25 cellular contexts compared by ENCODE assay signal in the genomic region with DNA sequence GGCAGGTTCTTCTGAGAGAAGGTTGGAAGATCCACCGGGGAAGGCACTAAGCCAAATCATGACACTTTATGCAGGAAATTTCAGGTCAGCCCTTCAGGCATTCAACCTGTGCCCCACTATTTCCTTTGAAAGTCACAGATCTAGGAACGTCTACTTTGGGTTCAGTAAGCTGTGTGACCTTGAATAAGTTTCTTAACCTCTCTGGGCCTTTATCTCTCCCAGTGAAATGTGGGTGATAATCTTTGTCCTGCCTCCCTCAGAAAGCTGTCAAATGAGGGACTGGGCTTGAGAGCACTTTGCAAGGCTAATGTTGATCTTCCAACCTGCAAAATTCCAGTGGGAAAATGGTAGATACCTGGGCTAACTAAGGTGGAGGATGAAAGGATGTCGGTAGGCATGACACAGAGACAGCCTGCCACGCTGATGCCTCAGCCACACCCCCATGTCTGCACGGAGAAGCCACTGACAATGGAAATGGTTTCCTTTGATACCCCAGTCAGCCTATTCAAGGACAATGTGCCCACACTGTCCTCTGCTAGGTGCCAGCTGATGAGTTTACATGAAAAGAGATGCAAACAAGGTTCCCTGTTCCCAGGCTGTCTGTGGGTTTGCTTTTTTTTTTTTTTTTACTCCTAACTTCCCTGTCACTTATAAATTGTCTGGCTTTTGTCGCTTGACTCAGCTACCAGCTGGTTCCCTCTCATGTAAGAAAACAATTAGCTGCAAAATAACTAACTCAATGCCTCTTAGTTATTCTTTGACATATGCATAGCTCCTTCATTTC. TPM values are rescaled to one million over a fixed set of nuclear protein-coding genes. Genes with fewer than 3 reads are reported as not detected.
DNase-seq lines count a peak whose midpoint lies in the region; ATAC-seq, FAIRE-seq and TF ChIP-seq lines count a peak whose summit lies in the region.
"Had no signal": no experiment of that assay in that cellular context is flagged by ENCODE, and none has a peak within 500 bp of the region (broad histone marks: within the 10 kb centered on the region; RNA-seq: fewer than 3 reads in every experiment).

No MANE protein-coding gene starts in this region.

- H2BK12ac ChIP-seq in H1 (ENCODE audit: low read depth, low read length): no peak overlapping the region

- 48% methylated on average over 6 of the region's 6 CpGs; no CpG with 5 or more reads in 1 of the 2 experiments for WGBS in H1 (ENCODE audit: extremely low coverage in 1 of 2, insufficient coverage in 1 of 2, insufficient read length in 1 of 2, insufficient replicate concordance in 2 of 2, low coverage in 1 of 2, low lambda C conversion rate in 2 of 2, missing lambda C conversion rate in 1 of 2), 2 experiments
- 66 to 70% methylated on average over 6 of the region's 6 CpGs for WGBS in aorta, 2 donors

- TF ChIP-seq EP300 in H1 (IDR thresholded peaks at IDR 0.05; ENCODE audit: borderline replicate concordance in 1 of 2, low read depth in 2 of 2, low read length in 2 of 2): no peak

- H3K18ac ChIP-seq in H1 (ENCODE audit: extremely low read depth, low read length): no peak overlapping the region

- 0 out of 2 replicates have a peak overlapping the region, but pooled peaks have one; percentile 18 for H2BK15ac ChIP-seq in H1 (ENCODE audit: low read length)

- H3K23me2 ChIP-seq in H1 (ENCODE audit: low read depth, low read length): no peaks in the 10 kb centered on the region

- CTCF ChIA-PET in H1 (lab: Charles Lee; ENCODE audit: partially characterized antibody): interaction anchor here (1.5 to 4.2 kb wide), 4 partner anchors 11 to 33 kb away, joined by 4 to 14 read pairs (median 8); no protein-coding TSS in a partner anchor

- H3K27ac ChIP-seq in DND-41 (ENCODE audit: low read length) (no peak overlapping the region), H1 (ENCODE audit: low read depth, low read length) (no peak overlapping the region), aorta (ENCODE audit: low read depth in 1 of 2, low read length in 2 of 2) (no peak overlapping the region)
- H3K27ac ChIP-seq: body of pancreas, sigmoid colon, upper lobe of left lung had no signal

- no peak overlapping the region for H3K9ac ChIP-seq in DND-41 (ENCODE audit: low read depth, low read length)
- H3K9ac ChIP-seq in H1 (replicated peaks in 1 of 4; ENCODE audit: extremely low read depth in 1 of 4, low read depth in 3 of 4, low read length in 3 of 4): no peak overlapping the region

- H3K14ac ChIP-seq in H1 (ENCODE audit: insufficient read length): no peak overlapping the region

- no peak overlapping the region for H4K8ac ChIP-seq in H1 (ENCODE audit: extremely low read depth, insufficient read depth, low read length)

- H3K9me3 ChIP-seq in DND-41 (ENCODE audit: insufficient read depth, low read length, severe bottlenecking) (no peaks in the 10 kb centered on the region), H1 (ENCODE audit: insufficient read depth in 2 of 2, low read depth in 1 of 2, low read length in 1 of 2) (no peaks in the 10 kb centered on the region), aorta (ENCODE audit: control insufficient read depth, low read length) (no peaks in the 10 kb centered on the region)
- H3K9me3 ChIP-seq: body of pancreas, sigmoid colon, upper lobe of left lung had no signal

- FAIRE-seq in H1 (lab: Jason Lieb, UNC): peak; percentile 24
- FAIRE-seq: keratinocyte had no signal

- no peak overlapping the region for H3K56ac ChIP-seq in H1 (replicated peaks; ENCODE audit: insufficient read length, low read depth, low read length)

- no peak overlapping the region for H4K91ac ChIP-seq in H1 (replicated peaks; ENCODE audit: insufficient read length, low read length)

- no peak overlapping the region for H3K4ac ChIP-seq in H1 (replicated peaks; ENCODE audit: insufficient read length, low read depth, low read length)

- H2BK120ac ChIP-seq in H1 (replicated peaks; ENCODE audit: low read depth, low read length): no peak overlapping the region

- H3K36me3 ChIP-seq in DND-41 (ENCODE audit: insufficient read depth, low read length) (no peaks in the 10 kb centered on the region), H1 (ENCODE audit: control insufficient read depth in 2 of 4, insufficient read depth in 4 of 4, low read length in 3 of 4) (no peaks in the 10 kb centered on the region), aorta (ENCODE audit: control insufficient read depth in 1 of 2, insufficient read depth in 2 of 2, low read length in 1 of 2) (no peaks in the 10 kb centered on the region)
- H3K36me3 ChIP-seq: sigmoid colon, upper lobe of left lung had no signal

- no peak overlapping the region for H2BK20ac ChIP-seq in H1 (ENCODE audit: low read length)

- H3K4me3 ChIP-seq in DND-41 (ENCODE audit: low read depth in 1 of 2, low read length in 2 of 2): no peak overlapping the region
- no peak overlapping the region for H3K4me3 ChIP-seq in H1 (ENCODE audit: extremely low read depth in 1 of 4, insufficient read depth in 2 of 4, low read depth in 3 of 4, low read length in 4 of 4)
- H3K4me3 ChIP-seq in aorta (ENCODE audit: low read length in 2 of 2): no peak overlapping the region
- H3K4me3 ChIP-seq: body of pancreas, sigmoid colon, upper lobe of left lung had no signal

- H3K79me2 ChIP-seq in DND-41 (ENCODE audit: insufficient read depth, low read length): no peaks in the 10 kb centered on the region
- H3K79me2 ChIP-seq in H1 (ENCODE audit: control insufficient read depth in 1 of 2, insufficient read depth in 2 of 2, low read length in 2 of 2): no peaks in the 10 kb centered on the region

- TF ChIP-seq CTCF in DND-41 (IDR thresholded peaks at IDR 0.05; ENCODE audit: borderline replicate concordance, extremely low read depth, low read length, poor library complexity, severe bottlenecking) (no peak), H1 (IDR thresholded peaks at IDR 0.05; ENCODE audit: control extremely low read depth in 1 of 3, insufficient read depth in 1 of 3, low read depth in 1 of 3, low read length in 3 of 3) (no peak)

- TF ChIP-seq RAD21 in H1 (IDR thresholded peaks at IDR 0.05 in 1 of 2, conservative IDR thresholded peaks at IDR 0.05 in 1 of 2; ENCODE audit: low read depth in 2 of 2, low read length in 2 of 2): no peak

- TF ChIP-seq POLR2A in H1 (IDR thresholded peaks at IDR 0.05; ENCODE audit: control extremely low read depth in 1 of 2, low read depth in 2 of 2, low read length in 2 of 2): no peak

- POLR2A ChIA-PET in H1 (lab: Charles Lee; ENCODE audit: partially characterized antibody): no interaction called here

- intact Hi-C loops in aorta (cut with DNase I): no loop called here

- no peak overlapping the region for H2BK5ac ChIP-seq in H1 (ENCODE audit: low read depth, low read length)

- H3K23ac ChIP-seq in H1 (ENCODE audit: insufficient read length): no peak overlapping the region

- H2AK5ac ChIP-seq in H1 (ENCODE audit: low read depth, low read length): no peak overlapping the region

- no peaks in the 10 kb centered on the region for H3K4me1 ChIP-seq in DND-41 (ENCODE audit: insufficient read depth, low read length)
- H3K4me1 ChIP-seq in H1 (replicated peaks in 1 of 4; ENCODE audit: control insufficient read depth in 3 of 4, insufficient read depth in 4 of 4, low read length in 3 of 4): peaks cover 0 to 16% (median 5%) of the 10 kb centered on the region in 4 experiments; a peak in 5 of 7 replicates
- H3K4me1 ChIP-seq in aorta (ENCODE audit: control insufficient read depth in 1 of 2, insufficient read depth in 2 of 2, low read length in 2 of 2): no peaks in the 10 kb centered on the region
- H3K4me1 ChIP-seq: body of pancreas, sigmoid colon, upper lobe of left lung had no signal

- H3K4me2 ChIP-seq in DND-41 (ENCODE audit: insufficient read depth, low read length) (no peak overlapping the region), H1 (ENCODE audit: insufficient read depth in 1 of 2, low read depth in 2 of 2, low read length in 2 of 2) (0 out of 4 replicates have a peak overlapping the region, but pooled peaks of 1 of the 2 experiments have one; percentile 39)

- H4K20me1 ChIP-seq in DND-41 (ENCODE audit: insufficient read depth, low read length) (peaks cover 6% of the 10 kb centered on the region; the same call in 1 of the 2 replicates), H1 (replicated peaks in 1 of 2; ENCODE audit: control insufficient read depth in 1 of 2, insufficient read depth in 2 of 2, low read length in 2 of 2) (peaks cover 0 to 2% of the 10 kb centered on the region in 2 experiments)

- peak; percentile 26 for DNase-seq in NCI-H146 (lab: John Stamatoyannopoulos, UW)
- DNase-seq in NCI-H146 treated with DMSO at 0.1 percent for 48 hours (lab: John Stamatoyannopoulos, UW; ENCODE audit: unreplicated experiment): no peak
- DNase-seq in DND-41: peak; percentile 9
- DNase-seq in NCI-H526 (lab: John Stamatoyannopoulos, UW): peak; percentile 63 to 80
- no peak for DNase-seq in H1 (ENCODE audit: low read depth in 1 of 2, low spot score in 2 of 2)
- DNase-seq in DMS114 treated with DMSO at 0.1 percent for 48 hours (lab: John Stamatoyannopoulos, UW; ENCODE audit: unreplicated experiment): no peak
- DNase-seq in aorta: no peak
- no peak for DNase-seq in HPDE6-E6E7 (ENCODE audit: extremely low spot score)
- DNase-seq: activated naive CD4-positive, alpha-beta T cell treated with anti-CD3 and anti-CD28 coated beads, Interleukin-2, amount 50 U/mL, for 16 hours; activated T-cell treated with anti-CD3 and anti-CD28 coated beads, Interleukin-2, amount 50 U/mL, for 1 hour; body of pancreas; CD4-positive, alpha-beta T cell; cortex of kidney; GOT3; hippocampal formation; NCI-H1105; NCI-H446; sigmoid colon; stimulated activated CD4-positive, alpha-beta T cell treated with anti-CD3 and anti-CD28 coated beads, Interleukin-1b, Interleukin-23, amount 100 ng/mL, for 48 hours; upper lobe of left lung had no signal

- H2AFZ ChIP-seq in DND-41 (ENCODE audit: low read depth, low read length) (no peak overlapping the region), H1 (ENCODE audit: low read length) (no peak overlapping the region)

- no peaks in the 10 kb centered on the region for H3K79me1 ChIP-seq in H1 (ENCODE audit: low read depth, low read length)

- peaks cover 11% of the 10 kb centered on the region for H3K27me3 ChIP-seq in DND-41 (ENCODE audit: insufficient read depth, low read length, poor library complexity)
- no peaks in the 10 kb centered on the region; a peak in 1 of 7 replicates for H3K27me3 ChIP-seq in H1 (replicated peaks in 1 of 4; ENCODE audit: control insufficient read depth in 3 of 4, extremely low read depth in 1 of 4, insufficient read depth in 3 of 4, low read length in 3 of 4)
- H3K27me3 ChIP-seq in aorta (ENCODE audit: control insufficient read depth in 1 of 2, insufficient read depth in 2 of 2, low read length in 1 of 2): no peaks in the 10 kb centered on the region
- H3K27me3 ChIP-seq: body of pancreas, upper lobe of left lung had no signal

- ATAC-seq in DND-41 (ENCODE audit: insufficient read depth, low read depth): no peak
- no peak for ATAC-seq in aorta (ENCODE audit: low FRiP score)
- ATAC-seq: body of pancreas, SK-N-SH treated with all-trans-retinoic acid at 6 μM for 48 hours had no signal

- H4K5ac ChIP-seq in H1 (ENCODE audit: insufficient read length, low read depth, low read length): no peak overlapping the region

RNA-seq across cellular contexts. Expression of gene BNIP5, which starts 9.3 kb away (rescaled TPM):
- total RNA-seq in H1 (2021; fragmentation: NEBNext Ultra II Directional; extraction: Animal tissue kit (Norgen Biotek cat#: 25700)): not detected in 2 replicates
- polyA plus RNA-seq in H1 (2011; rRNA removed) (not detected in 2 replicates), aorta (1 to 10 TPM in 1 of 2 donors, not detected in 1; 2.3 TPM)
- not detected for polyA plus RNA-seq in H1 (2011; cell fraction: cytosol; rRNA removed)
- polyA plus RNA-seq in H1 (2011; cell fraction: nucleus; rRNA removed): 0.03 TPM
- 0.05 TPM in 1 of 4 replicates, not detected in the others for polyA plus RNA-seq in H1 (2012, experiment 1 of 2)
- not detected for polyA plus RNA-seq in H1 (2012, experiment 2 of 2)
- not detected for polyA plus RNA-seq in H1 (2013, experiment 1 of 2)
- polyA plus RNA-seq in H1 (2013, experiment 2 of 2): 0.02 TPM
- 0.20 TPM in 1 of 2 replicates, not detected in the other for polyA minus RNA-seq in H1 (2011; rRNA and poly(A)+ RNA removed)
- not detected for polyA minus RNA-seq in H1 (2011; cell fraction: cytosol; rRNA and poly(A)+ RNA removed)
- not detected for polyA minus RNA-seq in H1 (2011; cell fraction: nucleus; rRNA and poly(A)+ RNA removed)
- total RNA-seq in aorta: not detected
- total RNA-seq: CD4-positive, alpha-beta T cell; fibroblast of villous mesenchyme; lung microvascular endothelial cell; osteocyte; sigmoid colon had no signal
- polyA plus RNA-seq: keratinocyte had no signal

RNA-seq across cellular contexts. Expression of gene PNPLA1, which starts 57.6 kb away (rescaled TPM):
- not detected in 2 replicates for total RNA-seq in H1 (2021; fragmentation: NEBNext Ultra II Directional; extraction: Animal tissue kit (Norgen Biotek cat#: 25700))
- polyA plus RNA-seq in H1 (2011; rRNA removed) (not detected in 2 replicates), aorta (under 1 TPM in 1 of 2 donors, not detected in 1; 0.15 TPM)
- polyA plus RNA-seq in H1 (2011; cell fraction: cytosol; rRNA removed): not detected
- polyA plus RNA-seq in H1 (2011; cell fraction: nucleus; rRNA removed): not detected
- polyA plus RNA-seq in H1 (2012, experiment 1 of 2): not detected in 4 replicates
- not detected for polyA plus RNA-seq in H1 (2012, experiment 2 of 2)
- polyA plus RNA-seq in H1 (2013, experiment 1 of 2): not detected
- polyA plus RNA-seq in H1 (2013, experiment 2 of 2): not detected
- not detected in 2 replicates for polyA minus RNA-seq in H1 (2011; rRNA and poly(A)+ RNA removed)
- polyA minus RNA-seq in H1 (2011; cell fraction: cytosol; rRNA and poly(A)+ RNA removed): not detected
- not detected for polyA minus RNA-seq in H1 (2011; cell fraction: nucleus; rRNA and poly(A)+ RNA removed)
- under 1 TPM in 1 of 2 donors, not detected in 1; 0.23 TPM for total RNA-seq in aorta
- total RNA-seq: body of pancreas, fibroblast of villous mesenchyme, lung microvascular endothelial cell, osteocyte, sigmoid colon had no signal

Comparison
In these comparisons a context has a peak if more than half of its experiments do, and no peak if none do; other contexts are left out.
1. DNase-seq: peak in NCI-H146 (single experiment), DND-41 (single experiment) and NCI-H526 (2 of 2); none in NCI-H146 treated with DMSO at 0.1 percent for 48 hours (single experiment), H1 (0 of 2), DMS114 treated with DMSO at 0.1 percent for 48 hours (single experiment), aorta (0 of 2) and HPDE6-E6E7 (single experiment).